ENCODE assay signal across 2 cellular contexts in the genomic region with DNA sequence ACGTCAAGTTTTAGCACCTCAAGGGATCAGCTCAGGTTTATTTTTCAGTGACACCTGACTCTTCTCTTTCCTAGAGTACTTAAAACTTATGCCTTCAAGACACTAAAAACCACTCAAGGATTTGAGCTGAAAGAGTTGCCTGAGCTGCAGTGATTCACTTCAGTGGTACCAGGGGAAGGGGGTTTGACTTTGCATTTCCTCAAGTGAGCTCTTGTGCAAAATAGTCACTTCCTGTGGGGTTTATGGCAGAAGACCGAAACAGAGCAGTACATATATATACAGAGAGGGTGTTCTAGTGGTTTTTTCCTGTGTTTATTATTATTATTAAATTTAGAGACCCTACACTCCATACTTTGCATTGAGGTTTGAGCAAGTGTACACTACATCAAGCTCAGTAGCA.
TF ChIP-seq lines count a peak whose summit lies in the region.

No MANE protein-coding gene starts in this region.

TF ChIP-seq in SK-N-SH, 30 proteins besides CTCF, POLR2A, EP300 and RAD21 (continued from another document):
- TF ChIP-seq, protein P1, sequence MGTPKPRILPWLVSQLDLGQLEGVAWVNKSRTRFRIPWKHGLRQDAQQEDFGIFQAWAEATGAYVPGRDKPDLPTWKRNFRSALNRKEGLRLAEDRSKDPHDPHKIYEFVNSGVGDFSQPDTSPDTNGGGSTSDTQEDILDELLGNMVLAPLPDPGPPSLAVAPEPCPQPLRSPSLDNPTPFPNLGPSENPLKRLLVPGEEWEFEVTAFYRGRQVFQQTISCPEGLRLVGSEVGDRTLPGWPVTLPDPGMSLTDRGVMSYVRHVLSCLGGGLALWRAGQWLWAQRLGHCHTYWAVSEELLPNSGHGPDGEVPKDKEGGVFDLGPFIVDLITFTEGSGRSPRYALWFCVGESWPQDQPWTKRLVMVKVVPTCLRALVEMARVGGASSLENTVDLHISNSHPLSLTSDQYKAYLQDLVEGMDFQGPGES (IDR thresholded peaks at IDR 0.05; ENCODE audit: low read depth, low read length): no peak
- TF ChIP-seq FOXJ3 (CRISPR knock-in tag; IDR thresholded peaks at IDR 0.05) (no peak), EZH2phosphoT487 (IDR thresholded peaks at IDR 0.05; ENCODE audit: borderline replicate concordance, low read depth) (no peak), MEF2A (IDR thresholded peaks at IDR 0.05; ENCODE audit: borderline replicate concordance, low read depth) (no peak), TCF12 (IDR thresholded peaks at IDR 0.05) (no peak), FOXM1 (IDR thresholded peaks at IDR 0.05; ENCODE audit: low read depth) (no peak), TAF1 (IDR thresholded peaks at IDR 0.05; ENCODE audit: borderline replicate concordance, low read depth, low read length) (no peak), NFIC (IDR thresholded peaks at IDR 0.05; ENCODE audit: borderline replicate concordance) (no peak), TEAD4 (IDR thresholded peaks at IDR 0.05; ENCODE audit: borderline replicate concordance, insufficient read depth) (no peak)
- TF ChIP-seq, protein P2, sequence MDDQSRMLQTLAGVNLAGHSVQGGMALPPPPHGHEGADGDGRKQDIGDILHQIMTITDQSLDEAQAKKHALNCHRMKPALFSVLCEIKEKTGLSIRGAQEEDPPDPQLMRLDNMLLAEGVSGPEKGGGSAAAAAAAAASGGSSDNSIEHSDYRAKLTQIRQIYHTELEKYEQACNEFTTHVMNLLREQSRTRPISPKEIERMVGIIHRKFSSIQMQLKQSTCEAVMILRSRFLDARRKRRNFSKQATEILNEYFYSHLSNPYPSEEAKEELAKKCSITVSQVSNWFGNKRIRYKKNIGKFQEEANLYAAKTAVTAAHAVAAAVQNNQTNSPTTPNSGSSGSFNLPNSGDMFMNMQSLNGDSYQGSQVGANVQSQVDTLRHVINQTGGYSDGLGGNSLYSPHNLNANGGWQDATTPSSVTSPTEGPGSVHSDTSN (IDR thresholded peaks at IDR 0.05): no peak
- TF ChIP-seq, protein P3, sequence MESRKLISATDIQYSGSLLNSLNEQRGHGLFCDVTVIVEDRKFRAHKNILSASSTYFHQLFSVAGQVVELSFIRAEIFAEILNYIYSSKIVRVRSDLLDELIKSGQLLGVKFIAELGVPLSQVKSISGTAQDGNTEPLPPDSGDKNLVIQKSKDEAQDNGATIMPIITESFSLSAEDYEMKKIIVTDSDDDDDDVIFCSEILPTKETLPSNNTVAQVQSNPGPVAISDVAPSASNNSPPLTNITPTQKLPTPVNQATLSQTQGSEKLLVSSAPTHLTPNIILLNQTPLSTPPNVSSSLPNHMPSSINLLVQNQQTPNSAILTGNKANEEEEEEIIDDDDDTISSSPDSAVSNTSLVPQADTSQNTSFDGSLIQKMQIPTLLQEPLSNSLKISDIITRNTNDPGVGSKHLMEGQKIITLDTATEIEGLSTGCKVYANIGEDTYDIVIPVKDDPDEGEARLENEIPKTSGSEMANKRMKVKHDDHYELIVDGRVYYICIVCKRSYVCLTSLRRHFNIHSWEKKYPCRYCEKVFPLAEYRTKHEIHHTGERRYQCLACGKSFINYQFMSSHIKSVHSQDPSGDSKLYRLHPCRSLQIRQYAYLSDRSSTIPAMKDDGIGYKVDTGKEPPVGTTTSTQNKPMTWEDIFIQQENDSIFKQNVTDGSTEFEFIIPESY (IDR thresholded peaks at IDR 0.05; ENCODE audit: borderline replicate concordance, low read depth): no peak
- TF ChIP-seq, protein P4, sequence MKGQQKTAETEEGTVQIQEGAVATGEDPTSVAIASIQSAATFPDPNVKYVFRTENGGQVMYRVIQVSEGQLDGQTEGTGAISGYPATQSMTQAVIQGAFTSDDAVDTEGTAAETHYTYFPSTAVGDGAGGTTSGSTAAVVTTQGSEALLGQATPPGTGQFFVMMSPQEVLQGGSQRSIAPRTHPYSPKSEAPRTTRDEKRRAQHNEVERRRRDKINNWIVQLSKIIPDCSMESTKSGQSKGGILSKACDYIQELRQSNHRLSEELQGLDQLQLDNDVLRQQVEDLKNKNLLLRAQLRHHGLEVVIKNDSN (IDR thresholded peaks at IDR 0.05; ENCODE audit: borderline replicate concordance, low read depth): no peak
- TF ChIP-seq, protein P5, sequence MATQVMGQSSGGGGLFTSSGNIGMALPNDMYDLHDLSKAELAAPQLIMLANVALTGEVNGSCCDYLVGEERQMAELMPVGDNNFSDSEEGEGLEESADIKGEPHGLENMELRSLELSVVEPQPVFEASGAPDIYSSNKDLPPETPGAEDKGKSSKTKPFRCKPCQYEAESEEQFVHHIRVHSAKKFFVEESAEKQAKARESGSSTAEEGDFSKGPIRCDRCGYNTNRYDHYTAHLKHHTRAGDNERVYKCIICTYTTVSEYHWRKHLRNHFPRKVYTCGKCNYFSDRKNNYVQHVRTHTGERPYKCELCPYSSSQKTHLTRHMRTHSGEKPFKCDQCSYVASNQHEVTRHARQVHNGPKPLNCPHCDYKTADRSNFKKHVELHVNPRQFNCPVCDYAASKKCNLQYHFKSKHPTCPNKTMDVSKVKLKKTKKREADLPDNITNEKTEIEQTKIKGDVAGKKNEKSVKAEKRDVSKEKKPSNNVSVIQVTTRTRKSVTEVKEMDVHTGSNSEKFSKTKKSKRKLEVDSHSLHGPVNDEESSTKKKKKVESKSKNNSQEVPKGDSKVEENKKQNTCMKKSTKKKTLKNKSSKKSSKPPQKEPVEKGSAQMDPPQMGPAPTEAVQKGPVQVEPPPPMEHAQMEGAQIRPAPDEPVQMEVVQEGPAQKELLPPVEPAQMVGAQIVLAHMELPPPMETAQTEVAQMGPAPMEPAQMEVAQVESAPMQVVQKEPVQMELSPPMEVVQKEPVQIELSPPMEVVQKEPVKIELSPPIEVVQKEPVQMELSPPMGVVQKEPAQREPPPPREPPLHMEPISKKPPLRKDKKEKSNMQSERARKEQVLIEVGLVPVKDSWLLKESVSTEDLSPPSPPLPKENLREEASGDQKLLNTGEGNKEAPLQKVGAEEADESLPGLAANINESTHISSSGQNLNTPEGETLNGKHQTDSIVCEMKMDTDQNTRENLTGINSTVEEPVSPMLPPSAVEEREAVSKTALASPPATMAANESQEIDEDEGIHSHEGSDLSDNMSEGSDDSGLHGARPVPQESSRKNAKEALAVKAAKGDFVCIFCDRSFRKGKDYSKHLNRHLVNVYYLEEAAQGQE (IDR thresholded peaks at IDR 0.05; ENCODE audit: low read depth, low read length): no peak

TF ChIP-seq in SK-N-SH treated with all-trans-retinoic acid at 6 μM for 48 hours, 23 proteins besides CTCF, POLR2A, EP300 and RAD21 (continued from another document):
- TF ChIP-seq, protein P6, sequence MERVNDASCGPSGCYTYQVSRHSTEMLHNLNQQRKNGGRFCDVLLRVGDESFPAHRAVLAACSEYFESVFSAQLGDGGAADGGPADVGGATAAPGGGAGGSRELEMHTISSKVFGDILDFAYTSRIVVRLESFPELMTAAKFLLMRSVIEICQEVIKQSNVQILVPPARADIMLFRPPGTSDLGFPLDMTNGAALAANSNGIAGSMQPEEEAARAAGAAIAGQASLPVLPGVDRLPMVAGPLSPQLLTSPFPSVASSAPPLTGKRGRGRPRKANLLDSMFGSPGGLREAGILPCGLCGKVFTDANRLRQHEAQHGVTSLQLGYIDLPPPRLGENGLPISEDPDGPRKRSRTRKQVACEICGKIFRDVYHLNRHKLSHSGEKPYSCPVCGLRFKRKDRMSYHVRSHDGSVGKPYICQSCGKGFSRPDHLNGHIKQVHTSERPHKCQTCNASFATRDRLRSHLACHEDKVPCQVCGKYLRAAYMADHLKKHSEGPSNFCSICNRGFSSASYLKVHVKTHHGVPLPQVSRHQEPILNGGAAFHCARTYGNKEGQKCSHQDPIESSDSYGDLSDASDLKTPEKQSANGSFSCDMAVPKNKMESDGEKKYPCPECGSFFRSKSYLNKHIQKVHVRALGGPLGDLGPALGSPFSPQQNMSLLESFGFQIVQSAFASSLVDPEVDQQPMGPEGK (CRISPR knock-in tag; IDR thresholded peaks at IDR 0.05; ENCODE audit: borderline replicate concordance): no peak
- TF ChIP-seq CSDC2 (CRISPR knock-in tag; IDR thresholded peaks at IDR 0.05) (no peak), ZFP30 (CRISPR knock-in tag; IDR thresholded peaks at IDR 0.05) (no peak), ZC3H10 (CRISPR knock-in tag; IDR thresholded peaks at IDR 0.05) (no peak), ZNF8 (CRISPR knock-in tag; IDR thresholded peaks at IDR 0.05) (no peak), OSR1 (CRISPR knock-in tag; IDR thresholded peaks at IDR 0.05) (no peak), ZNF70 (CRISPR knock-in tag; IDR thresholded peaks at IDR 0.05) (no peak), BACH2 (CRISPR knock-in tag; IDR thresholded peaks at IDR 0.05; ENCODE audit: borderline replicate concordance) (no peak), TOX (CRISPR knock-in tag; IDR thresholded peaks at IDR 0.05; ENCODE audit: borderline replicate concordance) (no peak), TCF4 (CRISPR knock-in tag; IDR thresholded peaks at IDR 0.05; ENCODE audit: borderline replicate concordance) (no peak)
- TF ChIP-seq, protein P7, sequence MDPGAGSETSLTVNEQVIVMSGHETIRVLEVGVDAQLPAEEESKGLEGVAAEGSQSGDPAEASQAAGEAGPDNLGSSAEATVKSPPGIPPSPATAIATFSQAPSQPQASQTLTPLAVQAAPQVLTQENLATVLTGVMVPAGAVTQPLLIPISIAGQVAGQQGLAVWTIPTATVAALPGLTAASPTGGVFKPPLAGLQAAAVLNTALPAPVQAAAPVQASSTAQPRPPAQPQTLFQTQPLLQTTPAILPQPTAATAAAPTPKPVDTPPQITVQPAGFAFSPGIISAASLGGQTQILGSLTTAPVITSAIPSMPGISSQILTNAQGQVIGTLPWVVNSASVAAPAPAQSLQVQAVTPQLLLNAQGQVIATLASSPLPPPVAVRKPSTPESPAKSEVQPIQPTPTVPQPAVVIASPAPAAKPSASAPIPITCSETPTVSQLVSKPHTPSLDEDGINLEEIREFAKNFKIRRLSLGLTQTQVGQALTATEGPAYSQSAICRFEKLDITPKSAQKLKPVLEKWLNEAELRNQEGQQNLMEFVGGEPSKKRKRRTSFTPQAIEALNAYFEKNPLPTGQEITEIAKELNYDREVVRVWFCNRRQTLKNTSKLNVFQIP (CRISPR knock-in tag; IDR thresholded peaks at IDR 0.05; ENCODE audit: borderline replicate concordance, low read depth): no peak
- TF ChIP-seq, protein P8, sequence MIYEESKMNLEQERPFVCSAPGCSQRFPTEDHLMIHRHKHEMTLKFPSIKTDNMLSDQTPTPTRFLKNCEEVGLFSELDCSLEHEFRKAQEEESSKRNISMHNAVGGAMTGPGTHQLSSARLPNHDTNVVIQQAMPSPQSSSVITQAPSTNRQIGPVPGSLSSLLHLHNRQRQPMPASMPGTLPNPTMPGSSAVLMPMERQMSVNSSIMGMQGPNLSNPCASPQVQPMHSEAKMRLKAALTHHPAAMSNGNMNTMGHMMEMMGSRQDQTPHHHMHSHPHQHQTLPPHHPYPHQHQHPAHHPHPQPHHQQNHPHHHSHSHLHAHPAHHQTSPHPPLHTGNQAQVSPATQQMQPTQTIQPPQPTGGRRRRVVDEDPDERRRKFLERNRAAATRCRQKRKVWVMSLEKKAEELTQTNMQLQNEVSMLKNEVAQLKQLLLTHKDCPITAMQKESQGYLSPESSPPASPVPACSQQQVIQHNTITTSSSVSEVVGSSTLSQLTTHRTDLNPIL (CRISPR knock-in tag; IDR thresholded peaks at IDR 0.05; ENCODE audit: low read depth): no peak
TF ChIP-seq in SK-N-SH treated with all-trans-retinoic acid at 6 μM for 48 hours: peak in this region for 0.
